ENCODE assay signal across 1 cellular context in the genomic region with DNA sequence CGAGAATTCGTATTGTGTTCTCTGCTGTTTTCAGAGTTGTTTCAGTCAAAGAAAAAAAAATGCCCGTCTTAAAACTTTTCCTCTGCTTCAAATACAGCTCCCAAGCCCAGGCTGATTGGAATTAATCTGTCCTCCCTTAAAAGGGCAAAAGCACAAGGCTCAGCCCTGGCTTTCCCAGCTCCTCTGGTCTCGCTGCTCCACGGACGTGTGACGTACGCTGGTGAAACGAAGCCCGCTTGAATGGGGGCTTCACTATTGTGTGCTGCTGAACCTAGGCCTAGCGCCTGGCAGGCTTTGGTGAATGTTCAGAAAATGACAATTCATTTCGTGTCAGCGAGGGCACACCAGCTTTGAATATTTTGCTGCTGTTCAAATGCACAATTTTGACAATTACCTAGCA.
TF ChIP-seq lines count a peak whose summit lies in the region.

No MANE protein-coding gene starts in this region.

TF ChIP-seq in IMR-90, 13 proteins besides CTCF, POLR2A, EP300 and RAD21 (continued from another document):
- TF ChIP-seq, protein P1, sequence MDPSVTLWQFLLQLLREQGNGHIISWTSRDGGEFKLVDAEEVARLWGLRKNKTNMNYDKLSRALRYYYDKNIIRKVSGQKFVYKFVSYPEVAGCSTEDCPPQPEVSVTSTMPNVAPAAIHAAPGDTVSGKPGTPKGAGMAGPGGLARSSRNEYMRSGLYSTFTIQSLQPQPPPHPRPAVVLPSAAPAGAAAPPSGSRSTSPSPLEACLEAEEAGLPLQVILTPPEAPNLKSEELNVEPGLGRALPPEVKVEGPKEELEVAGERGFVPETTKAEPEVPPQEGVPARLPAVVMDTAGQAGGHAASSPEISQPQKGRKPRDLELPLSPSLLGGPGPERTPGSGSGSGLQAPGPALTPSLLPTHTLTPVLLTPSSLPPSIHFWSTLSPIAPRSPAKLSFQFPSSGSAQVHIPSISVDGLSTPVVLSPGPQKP (IDR thresholded peaks at IDR 0.05; ENCODE audit: borderline replicate concordance, low read depth, low read length) = no peak
- no peak for TF ChIP-seq NFE2L2 (IDR thresholded peaks at IDR 0.05; ENCODE audit: low read depth, low read length)
- TF ChIP-seq, protein P2, sequence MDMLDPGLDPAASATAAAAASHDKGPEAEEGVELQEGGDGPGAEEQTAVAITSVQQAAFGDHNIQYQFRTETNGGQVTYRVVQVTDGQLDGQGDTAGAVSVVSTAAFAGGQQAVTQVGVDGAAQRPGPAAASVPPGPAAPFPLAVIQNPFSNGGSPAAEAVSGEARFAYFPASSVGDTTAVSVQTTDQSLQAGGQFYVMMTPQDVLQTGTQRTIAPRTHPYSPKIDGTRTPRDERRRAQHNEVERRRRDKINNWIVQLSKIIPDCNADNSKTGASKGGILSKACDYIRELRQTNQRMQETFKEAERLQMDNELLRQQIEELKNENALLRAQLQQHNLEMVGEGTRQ (IDR thresholded peaks at IDR 0.05; ENCODE audit: low read depth, low read length) = no peak
- TF ChIP-seq MAFK (IDR thresholded peaks at IDR 0.05; ENCODE audit: low read depth, low read length) = no peak
- TF ChIP-seq BHLHE40 (IDR thresholded peaks at IDR 0.05; ENCODE audit: low read depth, low read length) = no peak
